Comparison of ENCODE assay signal across 28 cellular contexts in genomic region chr3:62122819-62123218, GRCh38.
"Had no signal": no experiment of that assay in that cellular context is flagged by ENCODE, and none has a peak within 500 bp of the region (broad histone marks: within the 10 kb centered on the region; RNA-seq: fewer than 3 reads in every experiment).

No MANE protein-coding gene starts in this region.

- H3K4me1 ChIP-seq: body of pancreas had no signal

- DNase-seq: activated CD4-positive, alpha-beta memory T cell treated with anti-CD3 and anti-CD28 coated beads, Interleukin-2, amount 10 ng/mL, durations not matched to agents 7 days and 5 days; activated CD4-positive, alpha-beta T cell treated with anti-CD3 and anti-CD28 coated beads for 36 hours; activated CD4-positive, alpha-beta T cell treated with anti-CD3 and anti-CD28 coated beads, Interleukin-2, amount 10 ng/mL, durations not matched to agents 7 days and 5 days; activated CD4-positive, alpha-beta T cell treated with anti-CD3 and anti-CD28 coated beads, Interleukin-2, amount 50 U/mL, for 4 hours; activated CD4-positive, CD25-positive, alpha-beta regulatory T cell; activated CD4-positive, CD25-positive, alpha-beta regulatory T cell treated with anti-CD3 and anti-CD28 coated beads, Interleukin-2, amount 50 U/mL, for 72 hours; activated CD8-positive, alpha-beta memory T cell treated with anti-CD3 and anti-CD28 coated beads, Interleukin-2, amount 50 U/mL, for 48 hours; activated effector memory CD4-positive, alpha-beta T cell treated with Interleukin-2 at 50 U/mL for 16 hours; activated gamma-delta T cell treated with Interleukin-2 at 50 U/mL for 16 hours; activated naive CD4-positive, alpha-beta T cell treated with anti-CD3 and anti-CD28 coated beads, Interleukin-2, amount 50 U/mL, for 16 hours; activated naive CD4-positive, alpha-beta T cell treated with Interleukin-2 at 50 U/mL for 16 hours; activated T-cell treated with anti-CD3 and anti-CD28 coated beads for 4 hours; activated T-cell treated with anti-CD3 and anti-CD28 coated beads, Interleukin-2, amount 50 U/mL, for 24 hours; activated T-cell treated with anti-CD3 and anti-CD28 coated beads, Interleukin-2, amount 50 U/mL, for 72 hours; amniotic stem cell; anterior cingulate cortex; body of pancreas; dorsolateral prefrontal cortex; effector memory CD4-positive, alpha-beta T cell; endodermal cell; foreskin fibroblast; head of caudate nucleus; T-helper 2 cell had no signal

- H3K27ac ChIP-seq: body of pancreas, coronary artery, dorsolateral prefrontal cortex, hepatocyte had no signal

- H2AFZ ChIP-seq: hepatocyte had no signal

- ATAC-seq: activated CD4-positive, alpha-beta T cell treated with anti-CD3 and anti-CD28 coated beads for 36 hours; activated T-cell treated with anti-CD3 and anti-CD28 coated beads, Interleukin-2, amount 50 U/mL, for 72 hours; activated T-helper 17 cell treated with anti-CD3 and anti-CD28 coated beads, Interleukin-2, amount 50 U/mL, for 72 hours; body of pancreas; esophagus mucosa had no signal

- FAIRE-seq: frontal cortex had no signal

- H3K79me2 ChIP-seq: hepatocyte had no signal

- H3K4me2 ChIP-seq: hepatocyte had no signal

- H3K27me3 ChIP-seq: body of pancreas, dorsolateral prefrontal cortex, hepatocyte had no signal

- H3K4me3 ChIP-seq: body of pancreas, coronary artery, dorsolateral prefrontal cortex, hepatocyte had no signal

- H3K9me3 ChIP-seq: body of pancreas had no signal
